ENCODE assay signal across 19 cellular contexts in genomic region chr10:111379521-111379920, GRCh38.
"Had no signal": no experiment of that assay in that cellular context is flagged by ENCODE, and none has a peak within 500 bp of the region (broad histone marks: within the 10 kb centered on the region; RNA-seq: fewer than 3 reads in every experiment).

No MANE protein-coding gene starts in this region.

- DNase-seq: cerebellar nuclear complex; colonic mucosa; dermis blood vessel endothelial cell; esophagus squamous epithelium; foreskin keratinocyte; heart right ventricle; left lung; lower lobe of right lung; mesendoderm; naive thymus-derived CD4-positive, alpha-beta T cell; nephron progenitor cell; sigmoid colon; stimulated activated naive CD4-positive, alpha-beta T cell; stomach; thyroid gland; upper lobe of left lung had no signal

- H3K4me3 ChIP-seq: colonic mucosa, esophagus squamous epithelium, heart right ventricle, left lung, lower lobe of right lung, right atrium auricular region, sigmoid colon, skin epidermis, stomach, thyroid gland, upper lobe of left lung, vagina had no signal

- ATAC-seq: foreskin keratinocyte; heart right ventricle; left lung; lower lobe of right lung; naive thymus-derived CD4-positive, alpha-beta T cell had no signal
